In the genomic region with DNA sequence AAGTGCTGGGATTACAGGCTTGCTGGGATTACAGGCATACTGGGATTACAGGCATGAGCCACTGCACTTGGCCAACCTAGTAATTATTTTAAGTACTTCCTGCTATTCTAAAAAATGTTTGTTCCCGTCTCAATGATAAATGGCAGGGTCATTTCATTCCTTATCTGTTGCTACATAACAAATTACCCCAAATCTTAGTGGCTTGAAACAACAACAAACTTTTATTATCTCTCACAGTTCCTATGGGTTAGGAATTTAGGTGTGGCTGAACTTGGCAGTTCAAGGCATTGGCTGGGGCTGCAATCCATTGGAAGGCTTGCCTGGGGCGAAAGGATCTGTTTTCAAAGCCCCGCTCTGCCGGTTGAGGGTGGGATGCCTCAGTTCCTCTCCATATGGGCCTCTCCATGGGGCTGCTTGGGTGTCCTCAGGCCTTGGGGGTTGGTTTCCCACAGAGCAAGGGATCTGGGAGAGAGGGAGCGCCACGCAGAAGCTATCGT, we compare ENCODE assay signal across 16 cellular contexts. TPM values are rescaled to one million over a fixed set of nuclear protein-coding genes. Genes with fewer than 3 reads are reported as not detected.
"Had no signal": no experiment of that assay in that cellular context is flagged by ENCODE, and none has a peak within 500 bp of the region (broad histone marks: within the 10 kb centered on the region; RNA-seq: fewer than 3 reads in every experiment).

No MANE protein-coding gene starts in this region.

RNA-seq across cellular contexts. Expression of a gene that starts 42.8 kb away (rescaled TPM):
- total RNA-seq: activated CD4-positive, alpha-beta T cell treated with anti-CD3 and anti-CD28 coated beads, Interleukin-2, amount 10 ng/mL, durations not matched to agents 7 days and 5 days; activated CD8-positive, alpha-beta memory T cell treated with anti-CD3 and anti-CD28 coated beads, Interleukin-2, amount 10 ng/mL, durations not matched to agents 7 days and 5 days; activated CD8-positive, alpha-beta T cell treated with anti-CD3 and anti-CD28 coated beads for 36 hours; breast epithelium; dermis microvascular lymphatic vessel endothelial cell; endothelial cell of umbilical vein; esophagus mucosa; frontal cortex; left cardiac atrium; lower leg skin; mucosa of gallbladder; occipital lobe; T-cell; thoracic aorta; upper lobe of right lung had no signal
- polyA plus RNA-seq: endothelial cell of umbilical vein, neural cell had no signal

RNA-seq across cellular contexts. Expression of a gene that starts 45.0 kb away (rescaled TPM):
- total RNA-seq: dermis microvascular lymphatic vessel endothelial cell, frontal cortex, occipital lobe had no signal
- polyA plus RNA-seq: endothelial cell of umbilical vein had no signal
